Comparison of ENCODE assay signal across 7 cellular contexts in the genomic region with DNA sequence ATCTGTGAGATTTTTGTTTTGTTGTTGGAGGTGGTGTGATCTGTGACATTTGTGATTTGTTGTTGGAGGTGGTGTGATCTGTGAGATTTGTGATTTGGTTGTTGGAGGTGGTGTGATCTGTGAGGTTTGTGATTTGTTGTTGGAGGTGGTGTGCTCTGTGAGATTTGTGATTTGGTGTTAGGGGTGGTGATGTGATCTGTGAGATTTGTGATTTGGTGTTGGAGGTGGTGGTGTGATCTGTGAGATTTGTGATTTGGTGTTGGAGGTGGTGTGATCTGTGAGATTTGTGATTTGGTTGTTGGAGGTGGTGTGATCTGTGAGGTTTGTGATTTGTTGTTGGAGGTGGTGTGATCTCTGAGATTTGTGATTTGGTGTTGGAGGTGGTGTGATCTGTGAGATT.
DNase-seq lines count a peak whose midpoint lies in the region; ATAC-seq, FAIRE-seq and TF ChIP-seq lines count a peak whose summit lies in the region.
"Not testable (repeated sequence)": the region's sequence is repeated elsewhere in the genome, so short reads cannot be mapped to it uniquely, and the experiment has no call there.

No MANE protein-coding gene starts in this region.

- H2BK120ac ChIP-seq in H9 (ENCODE audit: low read depth, low read length, poor library complexity, severe bottlenecking) = peak overlapping the region; percentile 83

- not testable (repeated sequence) for H3K9me3 ChIP-seq in DOHH2 (ENCODE audit: control insufficient read depth, insufficient read depth, low read length); H9 (ENCODE audit: control insufficient read depth, low read depth, low read length); GM12878 (replicated peaks; ENCODE audit: control insufficient read depth, insufficient read depth, low read length); endothelial cell of umbilical vein (replicated peaks; ENCODE audit: control insufficient read depth, insufficient read depth, low read length); small intestine (ENCODE audit: control insufficient read depth, low read depth)

- not testable (repeated sequence) for H3K4me2 ChIP-seq in DOHH2 (ENCODE audit: low read length); H9 (ENCODE audit: insufficient read depth, insufficient read length, low read length); GM12878 (ENCODE audit: control insufficient read depth, insufficient read depth); endothelial cell of umbilical vein (ENCODE audit: insufficient read depth, low read length)

- not testable (repeated sequence) for H3K79me1 ChIP-seq in H9 (ENCODE audit: insufficient read depth, low read depth, low read length, poor library complexity, severe bottlenecking)

- in situ Hi-C loops in GM12878 (cut with MboI) = not testable (repeated sequence)

- H3K4me3 Mint-ChIP-seq in H9, immature natural killer cell: not testable (repeated sequence)

- H3K4me1 Mint-ChIP-seq in H9 (peaks cover 20 to 25% of the 10 kb centered on the region in 2 experiments), immature natural killer cell (peaks cover 29 to 31% of the 10 kb centered on the region in 2 donors)

- H3K4me1 ChIP-seq in DOHH2 (ENCODE audit: control insufficient read depth, low read length) (peaks cover 67% of the 10 kb centered on the region), GM12878 (ENCODE audit: control insufficient read depth, insufficient read depth, low read length) (peaks cover 21% of the 10 kb centered on the region)
- not testable (repeated sequence) for H3K4me1 ChIP-seq in H9 (ENCODE audit: insufficient read depth, low read length); endothelial cell of umbilical vein (ENCODE audit: control insufficient read depth, extremely low read depth, insufficient read depth, low read length); small intestine (ENCODE audit: control insufficient read depth in 2 of 2, insufficient read depth in 1 of 2, low read depth in 1 of 2, low read length in 1 of 2)

- not testable (repeated sequence) for H3K23me2 ChIP-seq in H9 (ENCODE audit: insufficient read length, low read depth, low read length, poor library complexity, severe bottlenecking)

- not testable (repeated sequence) for H3K14ac ChIP-seq in H9 (ENCODE audit: insufficient read depth, low read length)

- not testable (repeated sequence) for H3K9ac ChIP-seq in H9 (ENCODE audit: extremely low read depth, insufficient read length, low read length); GM12878 (ENCODE audit: control insufficient read depth, insufficient read depth, low read length); endothelial cell of umbilical vein (replicated peaks; ENCODE audit: extremely low read depth, insufficient read depth, low read length)

- H3K27ac ChIP-seq in DOHH2 (ENCODE audit: low read depth, low read length) (peak overlapping the region; percentile 35; the same call in 1 of the 2 replicates), H9 (ENCODE audit: insufficient read length, low read depth, low read length) (peak overlapping the region; percentile 97), GM12878 (ENCODE audit: control insufficient read depth, insufficient read depth) (peak overlapping the region; percentile 46)
- not testable (repeated sequence) for H3K27ac ChIP-seq in endothelial cell of umbilical vein (ENCODE audit: insufficient read depth, low read depth, low read length); small intestine (ENCODE audit: low read depth in 1 of 2, low read length in 1 of 2)

- H3K23ac ChIP-seq in H9 (ENCODE audit: insufficient read length, low read depth, low read length) = not testable (repeated sequence)

- H4K5ac ChIP-seq in H9 (ENCODE audit: insufficient read length, low read depth, low read length) = not testable (repeated sequence)

- not testable (repeated sequence) for TF ChIP-seq RAD21 in GM12878 (IDR thresholded peaks at IDR 0.05; ENCODE audit: insufficient read depth, low read depth, low read length)

- not testable (repeated sequence) for TF ChIP-seq POLR2A in GM12878 (IDR thresholded peaks at IDR 0.05; ENCODE audit: low read depth, low read length); endothelial cell of umbilical vein (IDR thresholded peaks at IDR 0.05; ENCODE audit: low read depth, low read length)

- H3T11ph ChIP-seq in H9 (ENCODE audit: low read length) = peak overlapping the region; percentile 98

- peak overlapping the region; percentile 3 for H2AK5ac ChIP-seq in H9 (ENCODE audit: insufficient read length, low read length)

- RAD21 ChIA-PET in GM12878 (lab: Charles Lee; ENCODE audit: unreplicated experiment) = interaction anchor here (1.0 to 1.6 kb wide), 2 partner anchors 13 to 16 kb away, joined by 3 to 7 read pairs; no protein-coding TSS in a partner anchor

- CTCF ChIA-PET in GM12878 (lab: Yijun Ruan, JAX) = interaction anchor here (5.9 to 15.3 kb wide), 2 partner anchors 13 to 45 kb away, joined by 29 to 208 read pairs; no protein-coding TSS in a partner anchor
- CTCF ChIA-PET in endothelial cell of umbilical vein (lab: Charles Lee) = interaction anchor here (1.2 to 1.3 kb wide), 2 partner anchors 164 to 165 kb away, joined by 3 to 4 read pairs; no protein-coding TSS in a partner anchor

- DNase-seq in H9; GM12878 (ENCODE audit: low read depth, low spot score); endothelial cell of umbilical vein (ENCODE audit: low read depth, low spot score); small intestine: not testable (repeated sequence)
- DNase-seq in Jurkat, Clone E6-1 (ENCODE audit: low read depth, low spot score) = peak; percentile 9
- peak; percentile 15 to 53 (median 44) for DNase-seq in immature natural killer cell

- FAIRE-seq in GM12878 (lab: Jason Lieb, UNC) = peak; percentile 93
- FAIRE-seq in endothelial cell of umbilical vein (lab: Jason Lieb, UNC) = peak; percentile 69
- peak; percentile 80 for FAIRE-seq in small intestine (lab: Jason Lieb, UNC)

- H3K9me2 ChIP-seq in DOHH2 (replicated peaks; ENCODE audit: control insufficient read depth, low read length) = not testable (repeated sequence)

- not testable (repeated sequence) for ATAC-seq in GM12878

- not testable (repeated sequence) for H3K27ac Mint-ChIP-seq in H9, immature natural killer cell

- not testable (repeated sequence) for H4K20me1 ChIP-seq in DOHH2 (ENCODE audit: control insufficient read depth, insufficient read depth, low read depth, low read length); H9 (ENCODE audit: control insufficient read depth, insufficient read depth, insufficient read length); GM12878 (ENCODE audit: control insufficient read depth, insufficient read depth); endothelial cell of umbilical vein (replicated peaks; ENCODE audit: control insufficient read depth, extremely low read depth, insufficient read depth, low read length)

- H3K79me2 ChIP-seq in DOHH2 (ENCODE audit: control insufficient read depth, low read length) (peaks cover 29% of the 10 kb centered on the region), GM12878 (ENCODE audit: control insufficient read depth, insufficient read depth, low read length) (peaks cover 12% of the 10 kb centered on the region)
- H3K79me2 ChIP-seq in H9 (ENCODE audit: insufficient read depth, low read length); endothelial cell of umbilical vein (ENCODE audit: control insufficient read depth, insufficient read depth, low read length): not testable (repeated sequence)

- TF ChIP-seq CTCF in DOHH2 (IDR thresholded peaks at IDR 0.05; ENCODE audit: low read depth, low read length, poor library complexity, severe bottlenecking); H9 (conservative IDR thresholded peaks at IDR 0.05); GM12878 (IDR thresholded peaks at IDR 0.05 in 2 of 3, conservative IDR thresholded peaks at IDR 0.05 in 1 of 3; ENCODE audit: control insufficient read depth in 2 of 3, extremely low read depth in 1 of 3, insufficient read depth in 1 of 3, low read depth in 3 of 3, low read length in 3 of 3); endothelial cell of umbilical vein (IDR thresholded peaks at IDR 0.05; ENCODE audit: extremely low read depth in 1 of 2, insufficient read depth in 1 of 2, low read depth in 1 of 2, low read length in 2 of 2): not testable (repeated sequence)

- H3K9me3 Mint-ChIP-seq in H9, immature natural killer cell: not testable (repeated sequence)

- dilution Hi-C loops in endothelial cell of umbilical vein (cut with MboI; ENCODE audit: extremely low pct_ligation_motif_present, low sequenced_read_pairs) = not testable (repeated sequence)

- H3K18ac ChIP-seq in H9 (ENCODE audit: insufficient read length, low read depth, low read length) = peak overlapping the region; percentile 21

- not testable (repeated sequence) for TF ChIP-seq EP300 in GM12878 (IDR thresholded peaks at IDR 0.05; ENCODE audit: borderline replicate concordance in 1 of 2, control insufficient read depth in 1 of 2, low read depth in 2 of 2, low read length in 2 of 2)

- H2BK15ac ChIP-seq in H9 (ENCODE audit: low read depth, low read length) = not testable (repeated sequence)

- not testable (repeated sequence) for H3K9me1 ChIP-seq in endothelial cell of umbilical vein (replicated peaks; ENCODE audit: control insufficient read depth, extremely low read depth, insufficient read depth, low read length)

- H3K27me3 ChIP-seq in DOHH2 (ENCODE audit: control insufficient read depth, low read length); H9 (ENCODE audit: insufficient read depth, low read length); GM12878 (replicated peaks in 1 of 2; ENCODE audit: control insufficient read depth in 2 of 2, insufficient read depth in 2 of 2, low read length in 1 of 2); endothelial cell of umbilical vein (ENCODE audit: control insufficient read depth in 2 of 2, insufficient read depth in 2 of 2, low read length in 2 of 2); small intestine (ENCODE audit: control insufficient read depth in 2 of 2, insufficient read depth in 2 of 2, low read length in 2 of 2): not testable (repeated sequence)

- not testable (repeated sequence) for H2AFZ ChIP-seq in H9 (ENCODE audit: low read length); endothelial cell of umbilical vein (ENCODE audit: low read depth, low read length)
- peak overlapping the region; percentile 37; the same call in 1 of the 2 replicates for H2AFZ ChIP-seq in GM12878 (ENCODE audit: control insufficient read depth, low read depth, low read length)

- BruUV-seq in GM12878 (replicated peaks; lab: Mats Ljungman, UMichigan); endothelial cell of umbilical vein (replicated peaks; lab: Mats Ljungman, UMichigan): not testable (repeated sequence)

- H4K8ac ChIP-seq in H9 (replicated peaks; ENCODE audit: insufficient read length, low read depth, low read length) = not testable (repeated sequence)

- H3K36me3 ChIP-seq in DOHH2 (ENCODE audit: control insufficient read depth, low read length) = peaks cover 50% of the 10 kb centered on the region
- not testable (repeated sequence) for H3K36me3 ChIP-seq in GM12878 (ENCODE audit: control insufficient read depth in 2 of 2, insufficient read depth in 2 of 2, low read length in 1 of 2); endothelial cell of umbilical vein (ENCODE audit: control insufficient read depth in 2 of 2, extremely low read depth in 1 of 2, insufficient read depth in 2 of 2, low read length in 2 of 2); small intestine (ENCODE audit: control insufficient read depth in 2 of 2, insufficient read depth in 2 of 2, low read length in 2 of 2)

- H3K36me3 Mint-ChIP-seq in H9 (ENCODE audit: insufficient read depth in 1 of 3, low read depth in 3 of 3) = peaks cover 14 to 20% (median 19%) of the 10 kb centered on the region in 3 experiments
- peaks cover 6 to 24% (median 11%) of the 10 kb centered on the region in 3 donors for H3K36me3 Mint-ChIP-seq in immature natural killer cell

- peaks cover 20% of the 10 kb centered on the region for H3F3A ChIP-seq in DOHH2 (ENCODE audit: control insufficient read depth, insufficient read depth)

- POLR2A ChIA-PET in GM12878 (lab: Charles Lee); endothelial cell of umbilical vein (lab: Charles Lee): not testable (repeated sequence)

- 0 out of 2 replicates have a peak overlapping the region, but pooled peaks have one; percentile 6 for H3K4me3 ChIP-seq in DOHH2 (ENCODE audit: low read length)
- not testable (repeated sequence) for H3K4me3 ChIP-seq in Jurkat, Clone E6-1 (ENCODE audit: low read length); GM12878; endothelial cell of umbilical vein (replicated peaks in 1 of 3; ENCODE audit: insufficient read depth in 1 of 3, low read depth in 1 of 3, low read length in 3 of 3); small intestine (ENCODE audit: low read depth in 1 of 2, low read length in 2 of 2)

- SMC1A ChIA-PET in GM12878 (lab: Charles Lee; ENCODE audit: uncharacterized antibody, unreplicated experiment) = interaction anchor here (9.8 kb wide), 1 partner anchor 16 kb away, joined by 140 read pairs; no protein-coding TSS in a partner anchor

- H4K91ac ChIP-seq in H9 (ENCODE audit: insufficient read length, low read depth, low read length) = not testable (repeated sequence)

- H2BK5ac ChIP-seq in H9 (ENCODE audit: insufficient read length, low read length) = peak overlapping the region; percentile 2

- not testable (repeated sequence) for H2BK20ac ChIP-seq in H9 (ENCODE audit: low read depth, low read length, poor library complexity, severe bottlenecking)

- peak overlapping the region; percentile 88; the same call in 1 of the 2 replicates for H3K4ac ChIP-seq in H9 (ENCODE audit: low read depth, low read length)

- not testable (repeated sequence) for H2BK12ac ChIP-seq in H9 (ENCODE audit: insufficient read length, low read depth, low read length)

- not testable (repeated sequence) for H3K27me3 Mint-ChIP-seq in H9 (ENCODE audit: low read depth); immature natural killer cell (ENCODE audit: low read depth in 3 of 3)

- intact Hi-C loops in GM12878 (cut with micrococcal nuclease; ENCODE audit: unreplicated experiment); endothelial cell of umbilical vein (cut with micrococcal nuclease): not testable (repeated sequence)

- H3K56ac ChIP-seq in H9 (ENCODE audit: insufficient read length, low read depth, low read length) = not testable (repeated sequence)
